Comparison of ENCODE assay signal across 30 cellular contexts in genomic region chr2:40543381-40543780, GRCh38.
"Had no signal": no experiment of that assay in that cellular context is flagged by ENCODE, and none has a peak within 500 bp of the region (broad histone marks: within the 10 kb centered on the region; RNA-seq: fewer than 3 reads in every experiment).

No MANE protein-coding gene starts in this region.

- H3K9me3 Mint-ChIP-seq: memory B cell, naive B cell, neural crest cell had no signal

- FAIRE-seq: colon, islet of Langerhans, pancreas, urothelium cell line had no signal

- H3K4me1 Mint-ChIP-seq: memory B cell; naive B cell; neural crest cell; stimulated activated effector memory CD8-positive, alpha-beta T cell treated with anti-CD3 and anti-CD28 coated beads, Interleukin-12 subunit alpha, Interleukin-12 subunit beta, amount 100 ng/mL, for 72 hours had no signal

- H3K4me3 ChIP-seq: dorsolateral prefrontal cortex, esophagus muscularis mucosa, heart right ventricle, left ventricle myocardium inferior, lower lobe of right lung, mucosa of descending colon, pancreas, right atrium auricular region, stomach, thyroid gland, upper lobe of left lung had no signal

- H3K4me3 Mint-ChIP-seq: memory B cell; mesothelial cell of epicardium; naive B cell; natural killer cell treated with Interleukin-12 subunit alpha and Interleukin-12 subunit beta and Interleukin-15 and Interleukin-18, amount 100 ng/mL, for 72 hours; neural crest cell; stimulated activated effector memory CD8-positive, alpha-beta T cell treated with anti-CD3 and anti-CD28 coated beads, Interleukin-12 subunit alpha, Interleukin-12 subunit beta, amount 100 ng/mL, for 72 hours had no signal

- H3K9me3 ChIP-seq: esophagus muscularis mucosa, heart right ventricle, left ventricle myocardium inferior, lower lobe of right lung, mucosa of descending colon, neutrophil, pancreas, right atrium auricular region, stomach, thyroid gland, upper lobe of left lung had no signal

- H3K27ac Mint-ChIP-seq: memory B cell; mesothelial cell of epicardium; natural killer cell treated with Interleukin-12 subunit alpha and Interleukin-12 subunit beta and Interleukin-15 and Interleukin-18, amount 100 ng/mL, for 72 hours; stimulated activated effector memory CD8-positive, alpha-beta T cell treated with anti-CD3 and anti-CD28 coated beads, Interleukin-12 subunit alpha, Interleukin-12 subunit beta, amount 100 ng/mL, for 72 hours had no signal

- H3K27me3 Mint-ChIP-seq: memory B cell; naive B cell; natural killer cell treated with Interleukin-12 subunit alpha and Interleukin-12 subunit beta and Interleukin-15 and Interleukin-18, amount 100 ng/mL, for 72 hours had no signal

- H3K27ac ChIP-seq: dorsolateral prefrontal cortex, esophagus muscularis mucosa, heart right ventricle, left ventricle myocardium inferior, lower lobe of right lung, neutrophil, pancreas, right atrium auricular region, stomach, thyroid gland, upper lobe of left lung had no signal

- DNase-seq: dorsolateral prefrontal cortex; effector CD4-positive, alpha-beta T cell; foreskin melanocyte; glutamatergic neuron; heart right ventricle; hippocampal formation; kidney glomerular epithelial cell; left colon; left ventricle myocardium inferior; lower lobe of right lung; mucosa of descending colon; naive B cell; pancreas; stimulated activated CD4-positive, alpha-beta T cell treated with anti-CD3 and anti-CD28 coated beads, Interleukin-2, amount 100 ng/mL, for 24 hours; stimulated activated CD4-positive, alpha-beta T cell treated with anti-CD3 and anti-CD28 coated beads, Interleukin-4, amount 100 ng/mL, for 24 hours; stimulated activated naive CD4-positive, alpha-beta T cell treated with Interleukin-2 at 50 U/mL for 16 hours; stomach; thyroid gland; upper lobe of left lung had no signal

- H3K36me3 Mint-ChIP-seq: memory B cell; mesothelial cell of epicardium; naive B cell; natural killer cell treated with Interleukin-12 subunit alpha and Interleukin-12 subunit beta and Interleukin-15 and Interleukin-18, amount 100 ng/mL, for 72 hours; stimulated activated effector memory CD8-positive, alpha-beta T cell treated with anti-CD3 and anti-CD28 coated beads, Interleukin-12 subunit alpha, Interleukin-12 subunit beta, amount 100 ng/mL, for 72 hours had no signal

- H3K27me3 ChIP-seq: dorsolateral prefrontal cortex, esophagus muscularis mucosa, heart right ventricle, neutrophil, pancreas, right atrium auricular region, stomach, thyroid gland, upper lobe of left lung had no signal

- H3K36me3 ChIP-seq: esophagus muscularis mucosa, heart right ventricle, left ventricle myocardium inferior, lower lobe of right lung, neutrophil, pancreas, right atrium auricular region, stomach, thyroid gland, upper lobe of left lung had no signal

- H3K4me1 ChIP-seq: esophagus muscularis mucosa, lower lobe of right lung, pancreas, stomach, thyroid gland, upper lobe of left lung had no signal
